In genomic region chr12:57661376-57661775, GRCh38 we compare ENCODE assay signal across 2 cellular contexts.
A peak's percentile ranks its signal among the peaks of the same experiment; 100 is the strongest.
TF ChIP-seq lines count a peak whose summit lies in the region.

No MANE protein-coding gene starts in this region.

TF ChIP-seq in HCT116, 20 proteins besides CTCF, POLR2A, EP300 and RAD21:
- 0 out of 2 replicates have a peak, but pooled peaks have one; percentile 32 for TF ChIP-seq CBX3 (IDR thresholded peaks at IDR 0.05; ENCODE audit: low read depth)
- TF ChIP-seq, protein P1, sequence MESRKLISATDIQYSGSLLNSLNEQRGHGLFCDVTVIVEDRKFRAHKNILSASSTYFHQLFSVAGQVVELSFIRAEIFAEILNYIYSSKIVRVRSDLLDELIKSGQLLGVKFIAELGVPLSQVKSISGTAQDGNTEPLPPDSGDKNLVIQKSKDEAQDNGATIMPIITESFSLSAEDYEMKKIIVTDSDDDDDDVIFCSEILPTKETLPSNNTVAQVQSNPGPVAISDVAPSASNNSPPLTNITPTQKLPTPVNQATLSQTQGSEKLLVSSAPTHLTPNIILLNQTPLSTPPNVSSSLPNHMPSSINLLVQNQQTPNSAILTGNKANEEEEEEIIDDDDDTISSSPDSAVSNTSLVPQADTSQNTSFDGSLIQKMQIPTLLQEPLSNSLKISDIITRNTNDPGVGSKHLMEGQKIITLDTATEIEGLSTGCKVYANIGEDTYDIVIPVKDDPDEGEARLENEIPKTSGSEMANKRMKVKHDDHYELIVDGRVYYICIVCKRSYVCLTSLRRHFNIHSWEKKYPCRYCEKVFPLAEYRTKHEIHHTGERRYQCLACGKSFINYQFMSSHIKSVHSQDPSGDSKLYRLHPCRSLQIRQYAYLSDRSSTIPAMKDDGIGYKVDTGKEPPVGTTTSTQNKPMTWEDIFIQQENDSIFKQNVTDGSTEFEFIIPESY (IDR thresholded peaks at IDR 0.05; ENCODE audit: extremely low read depth, insufficient replicate concordance, low read length), result no peak

TF ChIP-seq in K562, 482 proteins besides CTCF, POLR2A, EP300 and RAD21:
- TF ChIP-seq ZNF717 (CRISPR knock-in tag; IDR thresholded peaks at IDR 0.05) (no peak), TAF7 (tag; IDR thresholded peaks at IDR 0.05) (no peak), KLF13 (tag; IDR thresholded peaks at IDR 0.05; ENCODE audit: borderline replicate concordance, low read depth) (no peak), MTA3 (IDR thresholded peaks at IDR 0.05; ENCODE audit: borderline replicate concordance) (0 out of 2 replicates have a peak, but pooled peaks have one; percentile 30), HNRNPK (IDR thresholded peaks at IDR 0.05; ENCODE audit: low read depth, low read length, poor library complexity, severe bottlenecking) (no peak), FOXM1 (IDR thresholded peaks at IDR 0.05; ENCODE audit: low read depth) (peak; percentile 75), FOXM1 (CRISPR knock-in tag; IDR thresholded peaks at IDR 0.05; ENCODE audit: low read depth) (no peak), MLLT1 (IDR thresholded peaks at IDR 0.05) (no peak), TEAD4 (IDR thresholded peaks at IDR 0.05; ENCODE audit: low read length) (peak; percentile 21; the same call in 1 of the 2 replicates), TEAD4 (CRISPR knock-in tag; IDR thresholded peaks at IDR 0.05; ENCODE audit: borderline replicate concordance) (no peak), TOE1 (IDR thresholded peaks at IDR 0.05; ENCODE audit: borderline replicate concordance) (peak; percentile 36; the same call in 1 of the 2 replicates), TOE1 (CRISPR knock-in tag; IDR thresholded peaks at IDR 0.05; ENCODE audit: borderline replicate concordance, low read depth) (no peak), ZNF41 (CRISPR knock-in tag; conservative IDR thresholded peaks at IDR 0.05) (no peak)
